1 cellular context compared by ENCODE assay signal in the genomic region with DNA sequence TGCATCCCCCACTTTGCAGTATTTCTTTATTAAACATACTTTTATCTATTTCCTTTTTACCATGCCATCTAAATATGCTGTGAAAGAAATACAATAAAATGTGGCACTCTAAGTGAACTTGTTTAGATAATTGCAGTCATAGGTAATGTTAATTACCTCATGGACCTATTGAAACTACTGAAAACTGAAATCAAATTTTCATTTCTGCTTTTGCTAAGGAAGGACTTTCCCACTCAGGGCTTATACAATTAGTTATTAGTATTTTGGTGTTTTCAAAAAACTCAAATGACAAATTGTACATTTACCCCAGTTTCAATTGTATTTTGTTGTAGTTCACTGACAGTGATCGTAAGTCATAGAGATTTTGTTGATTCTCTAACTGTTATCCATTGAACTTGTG.
TF ChIP-seq lines count a peak whose summit lies in the region.

No MANE protein-coding gene starts in this region.

TF ChIP-seq in GM23338, 12 proteins besides CTCF, POLR2A, EP300 and RAD21 (continued from another document):
- TF ChIP-seq REST (IDR thresholded peaks at IDR 0.05; ENCODE audit: unreplicated experiment) (no peak), ZNF331 (CRISPR knock-in tag; IDR thresholded peaks at IDR 0.05; ENCODE audit: low read depth) (no peak), EZH2phosphoT487 (IDR thresholded peaks at IDR 0.05; ENCODE audit: unreplicated experiment) (no peak)
